Comparison of ENCODE assay signal across 16 cellular contexts in genomic region chr1:246571953-246572352, GRCh38. TPM values are rescaled to one million over a fixed set of nuclear protein-coding genes. Genes with fewer than 3 reads are reported as not detected.
DNase-seq lines count a peak whose midpoint lies in the region; ATAC-seq and TF ChIP-seq lines count a peak whose summit lies in the region.
"Had no signal": no experiment of that assay in that cellular context is flagged by ENCODE, and none has a peak within 500 bp of the region (broad histone marks: within the 10 kb centered on the region; RNA-seq: fewer than 3 reads in every experiment).

No MANE protein-coding gene starts in this region.

- H3K4me3 ChIP-seq in left ventricle myocardium inferior (no peak overlapping the region), lower lobe of right lung (no peak overlapping the region), upper lobe of left lung (no peak overlapping the region), mucosa of descending colon (no peak overlapping the region)
- H3K4me3 ChIP-seq: hepatocyte had no signal

- no peak for DNase-seq in left ventricle myocardium inferior
- DNase-seq in cardiac septum (ENCODE audit: low spot score) = no peak
- no peak for DNase-seq in T-helper 17 cell
- no peak for DNase-seq in lower lobe of right lung
- DNase-seq in upper lobe of left lung = no peak
- no peak for DNase-seq in mucosa of descending colon
- DNase-seq: activated CD4-positive, CD25-positive, alpha-beta regulatory T cell treated with anti-CD3 and anti-CD28 coated beads, Interleukin-2, amount 50 U/mL, for 72 hours; DMS153; erythroblast; NCI-H1105 treated with DMSO at 0.1 percent for 48 hours; NCI-H2171; posterior cingulate gyrus; RPMI8226 had no signal

- H3K36me3 ChIP-seq in left ventricle myocardium inferior = no peaks in the 10 kb centered on the region
- no peaks in the 10 kb centered on the region for H3K36me3 ChIP-seq in lower lobe of right lung
- no peaks in the 10 kb centered on the region for H3K36me3 ChIP-seq in upper lobe of left lung
- H3K36me3 ChIP-seq in mucosa of descending colon (ENCODE audit: low read depth) = no peaks in the 10 kb centered on the region

- intact Hi-C loops in left ventricle myocardium inferior (cut with micrococcal nuclease) (no loop called here), cardiac septum (cut with DNase I) (no loop called here), lower lobe of right lung (cut with DNase I) (no loop called here), mucosa of descending colon (cut with DNase I, micrococcal nuclease) (no loop called here)

- H3K27me3 ChIP-seq in left ventricle myocardium inferior (ENCODE audit: low read depth) (no peaks in the 10 kb centered on the region), lower lobe of right lung (ENCODE audit: low read depth) (no peaks in the 10 kb centered on the region), upper lobe of left lung (no peaks in the 10 kb centered on the region)
- H3K27me3 ChIP-seq: hepatocyte had no signal

- TF ChIP-seq CTCF in left ventricle myocardium inferior (IDR thresholded peaks at IDR 0.05; ENCODE audit: borderline replicate concordance) (no peak), lower lobe of right lung (IDR thresholded peaks at IDR 0.05) (no peak), upper lobe of left lung (IDR thresholded peaks at IDR 0.05) (no peak), mucosa of descending colon (IDR thresholded peaks at IDR 0.05) (no peak)

- peaks cover 31% of the 10 kb centered on the region for H3K4me1 Mint-ChIP-seq in T-helper 17 cell

- WGBS in upper lobe of left lung, 2 donors = 84 to 89% methylated on average over 1 of the region's 1 CpG

- ATAC-seq in T-helper 17 cell = no peak
- ATAC-seq in lower lobe of right lung = no peak
- ATAC-seq in upper lobe of left lung (ENCODE audit: low FRiP score in 2 of 2) = no peak
- no peak for ATAC-seq in esophagus mucosa
- ATAC-seq in mucosa of descending colon = no peak
- ATAC-seq in GM19395 (IDR thresholded peaks at IDR 0.05; ENCODE audit: unreplicated experiment) = no peak

- peaks cover 7% of the 10 kb centered on the region for H3K36me3 Mint-ChIP-seq in T-helper 17 cell (ENCODE audit: low read depth)

- H3K27me3 Mint-ChIP-seq in T-helper 17 cell = no peaks in the 10 kb centered on the region

- no peaks in the 10 kb centered on the region for H3K9me3 ChIP-seq in left ventricle myocardium inferior (replicated peaks)
- H3K9me3 ChIP-seq in T-helper 17 cell (ENCODE audit: control insufficient read depth, low read length, poor library complexity, severe bottlenecking) = no peaks in the 10 kb centered on the region
- H3K9me3 ChIP-seq in lower lobe of right lung = no peaks in the 10 kb centered on the region
- no peaks in the 10 kb centered on the region for H3K9me3 ChIP-seq in upper lobe of left lung
- H3K9me3 ChIP-seq in mucosa of descending colon = no peaks in the 10 kb centered on the region

- H3K4me3 Mint-ChIP-seq in T-helper 17 cell = no peak overlapping the region

- peaks cover 75% of the 10 kb centered on the region for H3K4me1 ChIP-seq in left ventricle myocardium inferior
- H3K4me1 ChIP-seq in lower lobe of right lung = peaks cover 67% of the 10 kb centered on the region
- H3K4me1 ChIP-seq in upper lobe of left lung = peaks cover 35 to 70% (median 55%) of the 10 kb centered on the region in 4 donors
- H3K4me1 ChIP-seq in mucosa of descending colon (ENCODE audit: low read depth) = peaks cover 32% of the 10 kb centered on the region

- no peak for TF ChIP-seq POLR2A in upper lobe of left lung (IDR thresholded peaks at IDR 0.05)

- H3K27ac Mint-ChIP-seq in T-helper 17 cell = peak overlapping the region; percentile 95

- peak overlapping the region; percentile 96 for H3K27ac ChIP-seq in left ventricle myocardium inferior (replicated peaks)
- H3K27ac ChIP-seq in lower lobe of right lung = peak overlapping the region; percentile 75
- peak overlapping the region in 3 of 4 donors; percentile 77 to 81 (median 79) for H3K27ac ChIP-seq in upper lobe of left lung
- H3K27ac ChIP-seq: hepatocyte had no signal

- no peak for TF ChIP-seq EP300 in upper lobe of left lung (IDR thresholded peaks at IDR 0.05)

RNA-seq across cellular contexts. Expression of gene CNST, which starts 5.7 kb away (rescaled TPM):
- total RNA-seq in left ventricle myocardium inferior (18.9 TPM), cardiac septum (10.9 TPM), T-helper 17 cell (10 to 100 TPM; 70.8 to 94.0 TPM), lower lobe of right lung (31.4 TPM), upper lobe of left lung (10 to 100 TPM; 22.1 to 40.1 (median 29.2) TPM), esophagus mucosa (13.5 TPM), mucosa of descending colon (10 to 100 TPM; 31.6 to 47.7 (median 44.6) TPM)

RNA-seq across cellular contexts. Expression of gene TFB2M, which starts 5.9 kb away (rescaled TPM):
- total RNA-seq in left ventricle myocardium inferior = 18.3 TPM
- total RNA-seq in cardiac septum = 9.6 TPM
- 10 to 100 TPM in 1 of 2 donors, 1 to 10 TPM in 1; 6.7 to 10.2 TPM for total RNA-seq in T-helper 17 cell
- total RNA-seq in lower lobe of right lung = 10.2 TPM
- 10 to 100 TPM in 3 of 6 donors, 1 to 10 TPM in 3; 2.0 to 12.0 (median 9.7) TPM for total RNA-seq in upper lobe of left lung
- 8.2 TPM for total RNA-seq in esophagus mucosa
- 10 to 100 TPM; 10.3 to 12.9 (median 10.5) TPM for total RNA-seq in mucosa of descending colon
